Comparison of ENCODE assay signal across 1 cellular context in the genomic region with DNA sequence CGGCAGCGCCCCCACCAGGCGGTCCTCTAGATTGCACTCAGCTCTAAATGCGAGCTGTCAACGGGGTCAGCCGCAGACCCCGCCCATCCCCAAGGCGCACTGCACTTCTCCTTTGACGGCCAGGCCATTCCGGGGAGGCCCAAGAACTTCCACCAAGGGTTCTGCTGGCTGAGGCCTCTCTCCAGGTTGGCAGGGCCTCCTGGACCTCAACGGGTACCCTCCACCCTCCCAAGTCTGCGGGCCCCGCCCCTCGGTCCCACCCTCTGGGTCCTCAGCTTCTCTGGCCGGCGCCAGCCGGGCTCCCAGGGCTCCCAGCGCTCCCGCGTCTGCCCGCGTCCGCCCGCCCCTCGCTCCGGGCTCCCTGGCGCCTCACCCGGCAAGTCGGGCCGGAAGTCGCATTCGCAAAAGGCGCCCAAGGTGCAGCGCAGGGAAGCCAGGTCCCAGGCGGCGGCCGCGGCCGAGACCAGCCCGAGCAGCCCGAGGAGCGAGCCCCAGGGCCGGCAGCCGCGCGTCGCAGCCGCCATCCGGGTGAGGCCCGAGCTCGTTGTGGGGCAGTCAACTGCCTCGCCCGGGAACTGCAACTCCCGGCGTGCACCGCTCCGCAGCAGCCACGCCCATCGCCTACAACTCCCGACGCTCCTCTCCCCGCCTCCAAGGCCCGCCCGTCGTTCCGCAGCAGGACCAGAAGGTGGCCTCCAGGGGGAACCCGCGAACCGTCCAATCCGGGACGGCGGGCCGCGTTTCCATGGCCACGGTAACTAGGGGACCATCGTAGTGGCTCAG.
TF ChIP-seq lines count a peak whose summit lies in the region.

A gene (minus strand): TSS at position 548 of the 783 bp plus-strand sequence. CDS start 24 bp downstream, at position 524.

TF ChIP-seq in K562, 482 proteins besides CTCF, POLR2A, EP300 and RAD21 (continued from another document and continues in another):
- TF ChIP-seq, protein P1, sequence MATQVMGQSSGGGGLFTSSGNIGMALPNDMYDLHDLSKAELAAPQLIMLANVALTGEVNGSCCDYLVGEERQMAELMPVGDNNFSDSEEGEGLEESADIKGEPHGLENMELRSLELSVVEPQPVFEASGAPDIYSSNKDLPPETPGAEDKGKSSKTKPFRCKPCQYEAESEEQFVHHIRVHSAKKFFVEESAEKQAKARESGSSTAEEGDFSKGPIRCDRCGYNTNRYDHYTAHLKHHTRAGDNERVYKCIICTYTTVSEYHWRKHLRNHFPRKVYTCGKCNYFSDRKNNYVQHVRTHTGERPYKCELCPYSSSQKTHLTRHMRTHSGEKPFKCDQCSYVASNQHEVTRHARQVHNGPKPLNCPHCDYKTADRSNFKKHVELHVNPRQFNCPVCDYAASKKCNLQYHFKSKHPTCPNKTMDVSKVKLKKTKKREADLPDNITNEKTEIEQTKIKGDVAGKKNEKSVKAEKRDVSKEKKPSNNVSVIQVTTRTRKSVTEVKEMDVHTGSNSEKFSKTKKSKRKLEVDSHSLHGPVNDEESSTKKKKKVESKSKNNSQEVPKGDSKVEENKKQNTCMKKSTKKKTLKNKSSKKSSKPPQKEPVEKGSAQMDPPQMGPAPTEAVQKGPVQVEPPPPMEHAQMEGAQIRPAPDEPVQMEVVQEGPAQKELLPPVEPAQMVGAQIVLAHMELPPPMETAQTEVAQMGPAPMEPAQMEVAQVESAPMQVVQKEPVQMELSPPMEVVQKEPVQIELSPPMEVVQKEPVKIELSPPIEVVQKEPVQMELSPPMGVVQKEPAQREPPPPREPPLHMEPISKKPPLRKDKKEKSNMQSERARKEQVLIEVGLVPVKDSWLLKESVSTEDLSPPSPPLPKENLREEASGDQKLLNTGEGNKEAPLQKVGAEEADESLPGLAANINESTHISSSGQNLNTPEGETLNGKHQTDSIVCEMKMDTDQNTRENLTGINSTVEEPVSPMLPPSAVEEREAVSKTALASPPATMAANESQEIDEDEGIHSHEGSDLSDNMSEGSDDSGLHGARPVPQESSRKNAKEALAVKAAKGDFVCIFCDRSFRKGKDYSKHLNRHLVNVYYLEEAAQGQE (CRISPR knock-in tag; IDR thresholded peaks at IDR 0.05; ENCODE audit: low read depth) = peak; percentile 81; the same call in 1 of the 2 replicates
- TF ChIP-seq CSDE1 (IDR thresholded peaks at IDR 0.05) = peak in 1 of 2 experiments; percentile 96; a peak in 2 of 4 replicates
- peak; percentile 93 for TF ChIP-seq GABPA (tag; conservative IDR thresholded peaks at IDR 0.05; ENCODE audit: low read depth)
- no peak for TF ChIP-seq HNRNPK (IDR thresholded peaks at IDR 0.05; ENCODE audit: low read depth, low read length, poor library complexity, severe bottlenecking)
- no peak; the same call in 1 of the 2 replicates for TF ChIP-seq KLF1 (tag; IDR thresholded peaks at IDR 0.05)
- peak; percentile 79; the same call in 1 of the 2 replicates for TF ChIP-seq CTBP1 (IDR thresholded peaks at IDR 0.05; ENCODE audit: borderline replicate concordance)
- 0 out of 4 replicates have a peak, but pooled peaks of 1 of the 2 experiments have one; percentile 34 for TF ChIP-seq SRF (CRISPR knock-in tag; IDR thresholded peaks at IDR 0.05)
- TF ChIP-seq RNF2 (IDR thresholded peaks at IDR 0.05) = peak; percentile 59; the same call in 1 of the 2 replicates
- peak; percentile 84 to 86 for TF ChIP-seq MAZ (CRISPR knock-in tag; conservative IDR thresholded peaks at IDR 0.05 in 1 of 2, IDR thresholded peaks at IDR 0.05 in 1 of 2)
- TF ChIP-seq TRIM24 (IDR thresholded peaks at IDR 0.05) = no peak
- peak in 1 of 2 experiments; percentile 66; a peak in 1 of 4 replicates for TF ChIP-seq KDM4B (IDR thresholded peaks at IDR 0.05; ENCODE audit: borderline replicate concordance in 2 of 2, low read depth in 1 of 2)
- peak; percentile 65; the same call in 1 of the 2 replicates for TF ChIP-seq ZNF263 (CRISPR knock-in tag; IDR thresholded peaks at IDR 0.05; ENCODE audit: borderline replicate concordance)
- no peak for TF ChIP-seq STAT5A (IDR thresholded peaks at IDR 0.05; ENCODE audit: borderline replicate concordance, low read length)
- TF ChIP-seq, protein P2, sequence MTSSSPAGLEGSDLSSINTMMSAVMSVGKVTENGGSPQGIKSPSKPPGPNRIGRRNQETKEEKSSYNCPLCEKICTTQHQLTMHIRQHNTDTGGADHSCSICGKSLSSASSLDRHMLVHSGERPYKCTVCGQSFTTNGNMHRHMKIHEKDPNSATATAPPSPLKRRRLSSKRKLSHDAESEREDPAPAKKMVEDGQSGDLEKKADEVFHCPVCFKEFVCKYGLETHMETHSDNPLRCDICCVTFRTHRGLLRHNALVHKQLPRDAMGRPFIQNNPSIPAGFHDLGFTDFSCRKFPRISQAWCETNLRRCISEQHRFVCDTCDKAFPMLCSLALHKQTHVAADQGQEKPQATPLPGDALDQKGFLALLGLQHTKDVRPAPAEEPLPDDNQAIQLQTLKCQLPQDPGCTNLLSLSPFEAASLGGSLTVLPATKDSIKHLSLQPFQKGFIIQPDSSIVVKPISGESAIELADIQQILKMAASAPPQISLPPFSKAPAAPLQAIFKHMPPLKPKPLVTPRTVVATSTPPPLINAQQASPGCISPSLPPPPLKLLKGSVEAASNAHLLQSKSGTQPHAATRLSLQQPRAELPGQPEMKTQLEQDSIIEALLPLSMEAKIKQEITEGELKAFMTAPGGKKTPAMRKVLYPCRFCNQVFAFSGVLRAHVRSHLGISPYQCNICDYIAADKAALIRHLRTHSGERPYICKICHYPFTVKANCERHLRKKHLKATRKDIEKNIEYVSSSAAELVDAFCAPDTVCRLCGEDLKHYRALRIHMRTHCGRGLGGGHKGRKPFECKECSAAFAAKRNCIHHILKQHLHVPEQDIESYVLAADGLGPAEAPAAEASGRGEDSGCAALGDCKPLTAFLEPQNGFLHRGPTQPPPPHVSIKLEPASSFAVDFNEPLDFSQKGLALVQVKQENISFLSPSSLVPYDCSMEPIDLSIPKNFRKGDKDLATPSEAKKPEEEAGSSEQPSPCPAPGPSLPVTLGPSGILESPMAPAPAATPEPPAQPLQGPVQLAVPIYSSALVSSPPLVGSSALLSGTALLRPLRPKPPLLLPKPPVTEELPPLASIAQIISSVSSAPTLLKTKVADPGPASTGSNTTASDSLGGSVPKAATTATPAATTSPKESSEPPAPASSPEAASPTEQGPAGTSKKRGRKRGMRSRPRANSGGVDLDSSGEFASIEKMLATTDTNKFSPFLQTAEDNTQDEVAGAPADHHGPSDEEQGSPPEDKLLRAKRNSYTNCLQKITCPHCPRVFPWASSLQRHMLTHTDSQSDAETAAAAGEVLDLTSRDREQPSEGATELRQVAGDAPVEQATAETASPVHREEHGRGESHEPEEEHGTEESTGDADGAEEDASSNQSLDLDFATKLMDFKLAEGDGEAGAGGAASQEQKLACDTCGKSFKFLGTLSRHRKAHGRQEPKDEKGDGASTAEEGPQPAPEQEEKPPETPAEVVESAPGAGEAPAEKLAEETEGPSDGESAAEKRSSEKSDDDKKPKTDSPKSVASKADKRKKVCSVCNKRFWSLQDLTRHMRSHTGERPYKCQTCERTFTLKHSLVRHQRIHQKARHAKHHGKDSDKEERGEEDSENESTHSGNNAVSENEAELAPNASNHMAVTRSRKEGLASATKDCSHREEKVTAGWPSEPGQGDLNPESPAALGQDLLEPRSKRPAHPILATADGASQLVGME (CRISPR knock-in tag; IDR thresholded peaks at IDR 0.05) = peak; percentile 71; the same call in 1 of the 2 replicates
- TF ChIP-seq RBM22 (IDR thresholded peaks at IDR 0.05; ENCODE audit: low read depth, low read length, poor library complexity, severe bottlenecking) = peak; percentile 96
- no peak for TF ChIP-seq RBM39 (optimal IDR thresholded peaks at IDR 0.05; ENCODE audit: low read depth, low read length)
- TF ChIP-seq ZNF384 (IDR thresholded peaks at IDR 0.05; ENCODE audit: low read depth, low read length) = 0 out of 2 replicates have a peak, but pooled peaks have one; percentile 10
- no peak for TF ChIP-seq ZNF668 (CRISPR knock-in tag; IDR thresholded peaks at IDR 0.05)
- TF ChIP-seq CXXC5 (CRISPR knock-in tag; IDR thresholded peaks at IDR 0.05) = peak; percentile 85
- TF ChIP-seq SETDB1 (IDR thresholded peaks at IDR 0.05; ENCODE audit: low read length) = no peak
- TF ChIP-seq ELF1 (tag; IDR thresholded peaks at IDR 0.05) = peak; percentile 77; the same call in 1 of the 2 replicates
- peak; percentile 90 for TF ChIP-seq PHF8 (IDR thresholded peaks at IDR 0.05; ENCODE audit: borderline replicate concordance, low read length)
- TF ChIP-seq BCOR (IDR thresholded peaks at IDR 0.05) = 0 out of 2 replicates have a peak, but pooled peaks have one; percentile 21
- TF ChIP-seq CHD1 (IDR thresholded peaks at IDR 0.05; ENCODE audit: low read length) = no peak
- TF ChIP-seq, protein P3, sequence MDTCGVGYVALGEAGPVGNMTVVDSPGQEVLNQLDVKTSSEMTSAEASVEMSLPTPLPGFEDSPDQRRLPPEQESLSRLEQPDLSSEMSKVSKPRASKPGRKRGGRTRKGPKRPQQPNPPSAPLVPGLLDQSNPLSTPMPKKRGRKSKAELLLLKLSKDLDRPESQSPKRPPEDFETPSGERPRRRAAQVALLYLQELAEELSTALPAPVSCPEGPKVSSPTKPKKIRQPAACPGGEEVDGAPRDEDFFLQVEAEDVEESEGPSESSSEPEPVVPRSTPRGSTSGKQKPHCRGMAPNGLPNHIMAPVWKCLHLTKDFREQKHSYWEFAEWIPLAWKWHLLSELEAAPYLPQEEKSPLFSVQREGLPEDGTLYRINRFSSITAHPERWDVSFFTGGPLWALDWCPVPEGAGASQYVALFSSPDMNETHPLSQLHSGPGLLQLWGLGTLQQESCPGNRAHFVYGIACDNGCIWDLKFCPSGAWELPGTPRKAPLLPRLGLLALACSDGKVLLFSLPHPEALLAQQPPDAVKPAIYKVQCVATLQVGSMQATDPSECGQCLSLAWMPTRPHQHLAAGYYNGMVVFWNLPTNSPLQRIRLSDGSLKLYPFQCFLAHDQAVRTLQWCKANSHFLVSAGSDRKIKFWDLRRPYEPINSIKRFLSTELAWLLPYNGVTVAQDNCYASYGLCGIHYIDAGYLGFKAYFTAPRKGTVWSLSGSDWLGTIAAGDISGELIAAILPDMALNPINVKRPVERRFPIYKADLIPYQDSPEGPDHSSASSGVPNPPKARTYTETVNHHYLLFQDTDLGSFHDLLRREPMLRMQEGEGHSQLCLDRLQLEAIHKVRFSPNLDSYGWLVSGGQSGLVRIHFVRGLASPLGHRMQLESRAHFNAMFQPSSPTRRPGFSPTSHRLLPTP (IDR thresholded peaks at IDR 0.05; ENCODE audit: borderline replicate concordance, extremely low read depth, insufficient read length) = no peak
- TF ChIP-seq RBBP5 (IDR thresholded peaks at IDR 0.05; ENCODE audit: borderline replicate concordance, insufficient read depth, low read length, poor library complexity, severe bottlenecking) = peak; percentile 30
- peak; percentile 61; the same call in 1 of the 2 replicates for TF ChIP-seq DMBX1 (CRISPR knock-in tag; IDR thresholded peaks at IDR 0.05; ENCODE audit: borderline replicate concordance)
- TF ChIP-seq U2AF1 (optimal IDR thresholded peaks at IDR 0.05; ENCODE audit: low read depth, low read length) = peak; percentile 71
- 0 out of 2 replicates have a peak, but pooled peaks have one; percentile 37 for TF ChIP-seq BRD4 (IDR thresholded peaks at IDR 0.05)
- peak; percentile 93 for TF ChIP-seq ARID2 (IDR thresholded peaks at IDR 0.05)
- TF ChIP-seq TGIF2 (CRISPR knock-in tag; IDR thresholded peaks at IDR 0.05) = 0 out of 2 replicates have a peak, but pooled peaks have one; percentile 34
- TF ChIP-seq, protein P4, sequence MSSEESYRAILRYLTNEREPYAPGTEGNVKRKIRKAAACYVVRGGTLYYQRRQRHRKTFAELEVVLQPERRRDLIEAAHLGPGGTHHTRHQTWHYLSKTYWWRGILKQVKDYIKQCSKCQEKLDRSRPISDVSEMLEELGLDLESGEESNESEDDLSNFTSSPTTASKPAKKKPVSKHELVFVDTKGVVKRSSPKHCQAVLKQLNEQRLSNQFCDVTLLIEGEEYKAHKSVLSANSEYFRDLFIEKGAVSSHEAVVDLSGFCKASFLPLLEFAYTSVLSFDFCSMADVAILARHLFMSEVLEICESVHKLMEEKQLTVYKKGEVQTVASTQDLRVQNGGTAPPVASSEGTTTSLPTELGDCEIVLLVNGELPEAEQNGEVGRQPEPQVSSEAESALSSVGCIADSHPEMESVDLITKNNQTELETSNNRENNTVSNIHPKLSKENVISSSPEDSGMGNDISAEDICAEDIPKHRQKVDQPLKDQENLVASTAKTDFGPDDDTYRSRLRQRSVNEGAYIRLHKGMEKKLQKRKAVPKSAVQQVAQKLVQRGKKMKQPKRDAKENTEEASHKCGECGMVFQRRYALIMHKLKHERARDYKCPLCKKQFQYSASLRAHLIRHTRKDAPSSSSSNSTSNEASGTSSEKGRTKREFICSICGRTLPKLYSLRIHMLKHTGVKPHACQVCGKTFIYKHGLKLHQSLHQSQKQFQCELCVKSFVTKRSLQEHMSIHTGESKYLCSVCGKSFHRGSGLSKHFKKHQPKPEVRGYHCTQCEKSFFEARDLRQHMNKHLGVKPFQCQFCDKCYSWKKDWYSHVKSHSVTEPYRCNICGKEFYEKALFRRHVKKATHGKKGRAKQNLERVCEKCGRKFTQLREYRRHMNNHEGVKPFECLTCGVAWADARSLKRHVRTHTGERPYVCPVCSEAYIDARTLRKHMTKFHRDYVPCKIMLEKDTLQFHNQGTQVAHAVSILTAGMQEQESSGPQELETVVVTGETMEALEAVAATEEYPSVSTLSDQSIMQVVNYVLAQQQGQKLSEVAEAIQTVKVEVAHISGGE (CRISPR knock-in tag; IDR thresholded peaks at IDR 0.05) = peak; percentile 55 to 89 (median 66); a peak in 4 of 6 replicates
- no peak for TF ChIP-seq BRCA1 (IDR thresholded peaks at IDR 0.05)
- peak; percentile 67; the same call in 1 of the 2 replicates for TF ChIP-seq BRCA1 (CRISPR knock-in tag; IDR thresholded peaks at IDR 0.05)
- peak; percentile 80 for TF ChIP-seq ZBTB17 (CRISPR knock-in tag; IDR thresholded peaks at IDR 0.05)
- peak; percentile 100 for TF ChIP-seq MYNN (IDR thresholded peaks at IDR 0.05)
- TF ChIP-seq MYNN (CRISPR knock-in tag; IDR thresholded peaks at IDR 0.05) = peak; percentile 92
- TF ChIP-seq, protein P5, sequence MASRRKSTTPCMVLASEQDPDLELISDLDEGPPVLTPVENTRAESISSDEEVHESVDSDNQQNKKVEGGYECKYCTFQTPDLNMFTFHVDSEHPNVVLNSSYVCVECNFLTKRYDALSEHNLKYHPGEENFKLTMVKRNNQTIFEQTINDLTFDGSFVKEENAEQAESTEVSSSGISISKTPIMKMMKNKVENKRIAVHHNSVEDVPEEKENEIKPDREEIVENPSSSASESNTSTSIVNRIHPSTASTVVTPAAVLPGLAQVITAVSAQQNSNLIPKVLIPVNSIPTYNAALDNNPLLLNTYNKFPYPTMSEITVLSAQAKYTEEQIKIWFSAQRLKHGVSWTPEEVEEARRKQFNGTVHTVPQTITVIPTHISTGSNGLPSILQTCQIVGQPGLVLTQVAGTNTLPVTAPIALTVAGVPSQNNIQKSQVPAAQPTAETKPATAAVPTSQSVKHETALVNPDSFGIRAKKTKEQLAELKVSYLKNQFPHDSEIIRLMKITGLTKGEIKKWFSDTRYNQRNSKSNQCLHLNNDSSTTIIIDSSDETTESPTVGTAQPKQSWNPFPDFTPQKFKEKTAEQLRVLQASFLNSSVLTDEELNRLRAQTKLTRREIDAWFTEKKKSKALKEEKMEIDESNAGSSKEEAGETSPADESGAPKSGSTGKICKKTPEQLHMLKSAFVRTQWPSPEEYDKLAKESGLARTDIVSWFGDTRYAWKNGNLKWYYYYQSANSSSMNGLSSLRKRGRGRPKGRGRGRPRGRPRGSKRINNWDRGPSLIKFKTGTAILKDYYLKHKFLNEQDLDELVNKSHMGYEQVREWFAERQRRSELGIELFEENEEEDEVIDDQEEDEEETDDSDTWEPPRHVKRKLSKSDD (conservative IDR thresholded peaks at IDR 0.05; ENCODE audit: low read length) = peak; percentile 85; the same call in 1 of the 2 replicates
